Comparison of ENCODE assay signal across 11 cellular contexts in the genomic region with DNA sequence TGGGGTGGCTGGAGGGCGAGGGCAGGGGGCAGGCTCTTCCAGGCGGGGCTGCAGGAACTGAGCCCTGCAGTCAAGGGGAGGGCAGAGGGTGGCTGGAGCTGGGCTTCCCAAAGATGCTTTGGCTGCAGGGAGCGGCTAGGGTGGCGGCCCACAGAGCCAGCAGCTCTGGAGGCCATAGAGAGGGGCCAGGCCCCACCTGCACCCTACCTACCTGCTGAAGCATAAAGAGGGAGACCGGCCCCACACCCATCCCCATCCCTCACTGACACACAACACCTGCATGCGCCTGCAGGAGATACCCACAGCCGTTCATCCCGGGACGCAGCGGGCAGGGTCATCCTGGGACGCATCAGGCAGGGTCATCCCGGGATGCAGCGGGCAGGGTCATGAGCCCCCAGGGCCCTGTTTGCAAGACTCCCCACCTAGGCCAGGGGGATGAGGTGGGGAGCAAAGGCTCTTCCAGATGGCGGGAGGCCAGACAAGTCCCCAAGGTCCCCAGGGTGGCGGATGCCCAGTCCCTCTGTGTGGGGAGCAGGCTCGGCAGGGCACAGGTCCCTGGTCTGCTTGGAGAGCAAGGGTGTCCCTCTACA. TPM values are rescaled to one million over a fixed set of nuclear protein-coding genes. Genes with fewer than 3 reads are reported as not detected.
DNase-seq lines count a peak whose midpoint lies in the region; ATAC-seq and TF ChIP-seq lines count a peak whose summit lies in the region.
"Had no signal": no experiment of that assay in that cellular context is flagged by ENCODE, and none has a peak within 500 bp of the region (broad histone marks: within the 10 kb centered on the region; RNA-seq: fewer than 3 reads in every experiment).

No MANE protein-coding gene starts in this region.

- no peak for TF ChIP-seq POLR2A in transverse colon (IDR thresholded peaks at IDR 0.05)

- no peak overlapping the region for H2BK120ac ChIP-seq in mesendoderm (ENCODE audit: low read depth, low read length)

- no peak for TF ChIP-seq EP300 in transverse colon (IDR thresholded peaks at IDR 0.05; ENCODE audit: low read depth)

- H3K4me1 ChIP-seq in right cardiac atrium (ENCODE audit: control insufficient read depth, insufficient read depth, low read length), result peaks cover 3% of the 10 kb centered on the region
- peaks cover 32% of the 10 kb centered on the region for H3K4me1 ChIP-seq in NT2/D1 (ENCODE audit: insufficient read depth, insufficient read length)
- H3K4me1 ChIP-seq in mesendoderm (ENCODE audit: control insufficient read depth, low read depth, low read length), result peaks cover 14% of the 10 kb centered on the region
- H3K4me1 ChIP-seq in transverse colon, result peaks cover 16 to 32% (median 21%) of the 10 kb centered on the region in 4 donors

- H4K5ac ChIP-seq in mesendoderm (ENCODE audit: low read length), result no peak overlapping the region

- intact Hi-C loops in right cardiac atrium (cut with DNase I), result no loop called here
- intact Hi-C loops in left cardiac atrium (cut with DNase I), result no loop called here
- intact Hi-C loops in transverse colon (cut with DNase I; ENCODE audit: low total_unique reads), result no loop called here

- no peaks in the 10 kb centered on the region for H3K79me2 ChIP-seq in mesendoderm (ENCODE audit: control insufficient read depth, insufficient read depth, low read length)

- H3K4ac ChIP-seq in mesendoderm (ENCODE audit: low read depth, low read length), result no peak overlapping the region

- no peak overlapping the region for H3K4me2 ChIP-seq in mesendoderm (ENCODE audit: low read length)

- H3K23ac ChIP-seq in mesendoderm (ENCODE audit: low read length), result no peak overlapping the region

- in situ Hi-C loops in transverse colon (cut with MboI; ENCODE audit: low pct_ligation_motif_present in 1 of 4, low pct_unique_long_range_greater_than_20kb in 1 of 4, low sequenced_read_pairs in 3 of 4), result no loop called here

- H3K27ac ChIP-seq in right cardiac atrium (ENCODE audit: low read length) (no peak overlapping the region), mesendoderm (ENCODE audit: low read depth, low read length) (no peak overlapping the region), transverse colon (no peak overlapping the region)

- H2BK15ac ChIP-seq in mesendoderm (replicated peaks; ENCODE audit: low read depth), result no peak overlapping the region

- 92% methylated on average over 16 of the region's 16 CpGs for WGBS in right cardiac atrium
- no CpG with 5 or more reads among the region's 16 CpGs for WGBS in mesendoderm (ENCODE audit: extremely low coverage, insufficient coverage, low lambda C conversion rate)
- WGBS in transverse colon (ENCODE audit: low coverage in 1 of 2), 2 donors, result 89% methylated on average over 10 of the region's 16 CpGs; no CpG with 5 or more reads in 1 of the 2 donors

- H3K4me3 ChIP-seq in right cardiac atrium (ENCODE audit: low read length) (no peak overlapping the region), NT2/D1 (ENCODE audit: insufficient read length, low read depth) (no peak overlapping the region), mesendoderm (ENCODE audit: low read length) (no peak overlapping the region), transverse colon (no peak overlapping the region)

- ATAC-seq in right cardiac atrium, result no peak
- no peak for ATAC-seq in left cardiac atrium
- ATAC-seq in HG03039 (IDR thresholded peaks at IDR 0.05; ENCODE audit: unreplicated experiment), result no peak

- H3K18ac ChIP-seq in mesendoderm (ENCODE audit: low read length), result no peak overlapping the region

- H2AK5ac ChIP-seq in mesendoderm (ENCODE audit: low read length), result no peak overlapping the region

- H3K27me3 ChIP-seq in right cardiac atrium (ENCODE audit: control insufficient read depth, insufficient read depth) (no peaks in the 10 kb centered on the region), NT2/D1 (ENCODE audit: insufficient read depth, insufficient read length) (peaks cover 6% of the 10 kb centered on the region), mesendoderm (ENCODE audit: insufficient read depth, low read length, poor library complexity) (no peaks in the 10 kb centered on the region), transverse colon (no peaks in the 10 kb centered on the region)
- H3K27me3 ChIP-seq: BE2C had no signal

- H3K36me3 ChIP-seq in NT2/D1 (ENCODE audit: insufficient read depth, insufficient read length, low read length) (no peaks in the 10 kb centered on the region), mesendoderm (ENCODE audit: control insufficient read depth, insufficient read depth, low read length) (no peaks in the 10 kb centered on the region), transverse colon (no peaks in the 10 kb centered on the region)
- H3K36me3 ChIP-seq: BE2C had no signal

- H2BK5ac ChIP-seq in mesendoderm (ENCODE audit: low read length), result no peak overlapping the region

- peak in 2 of 3 donors; percentile 46 to 61 for DNase-seq in right cardiac atrium
- DNase-seq in left cardiac atrium, result no peak
- DNase-seq in NT2/D1 (ENCODE audit: low read depth, low spot score), result no peak
- no peak for DNase-seq in mesendoderm
- DNase-seq in CD1c-positive myeloid dendritic cell (ENCODE audit: extremely low spot score), result no peak
- DNase-seq in transverse colon, result no peak
- DNase-seq: BE2C; CD4-positive, CD25-positive, alpha-beta regulatory T cell; DMS53; IMR-90 had no signal

- H3K9ac ChIP-seq in NT2/D1 (ENCODE audit: insufficient read length, low read depth), result peak overlapping the region; percentile 18
- H3K9ac ChIP-seq in mesendoderm (ENCODE audit: low read length), result no peak overlapping the region

- no peak overlapping the region for H4K8ac ChIP-seq in mesendoderm (ENCODE audit: low read depth, low read length)

- H3K9me3 ChIP-seq in right cardiac atrium (ENCODE audit: control insufficient read depth, low read length), result no peaks in the 10 kb centered on the region
- H3K9me3 ChIP-seq in NT2/D1 (ENCODE audit: insufficient read depth, low read length), result no peaks in the 10 kb centered on the region
- no peaks in the 10 kb centered on the region for H3K9me3 ChIP-seq in transverse colon
- H3K9me3 ChIP-seq: BE2C had no signal

- peaks cover 2% of the 10 kb centered on the region for H3K79me1 ChIP-seq in mesendoderm (ENCODE audit: low read length)

- H3K56ac ChIP-seq in mesendoderm (ENCODE audit: low read length), result peak overlapping the region; percentile 57

- no peak for TF ChIP-seq CTCF in transverse colon (IDR thresholded peaks at IDR 0.05)

RNA-seq across cellular contexts. Expression of gene NOTCH1, which starts 39.8 kb away (rescaled TPM):
- 10 to 100 TPM; 20.4 to 31.9 (median 29.4) TPM for total RNA-seq in right cardiac atrium
- 10.8 TPM for polyA plus RNA-seq in right cardiac atrium
- total RNA-seq in left cardiac atrium, result 10 to 100 TPM; 22.7 to 36.0 TPM
- polyA plus RNA-seq in mesendoderm (2013, experiment 1 of 2), result 14.3 TPM
- 14.2 TPM for polyA plus RNA-seq in mesendoderm (2013, experiment 2 of 2)
- total RNA-seq in transverse colon, result 100 to 1,000 TPM in 2 of 4 donors, 10 to 100 TPM in 2; 48.2 to 154 (median 98.2) TPM

Comparison
In these comparisons a context has a peak if more than half of its experiments do, and no peak if none do; other contexts are left out.
1. DNase-seq: peak in right cardiac atrium (2 of 3); none in left cardiac atrium (single experiment), NT2/D1 (single experiment), mesendoderm (single experiment), CD1c-positive myeloid dendritic cell (single experiment) and transverse colon (single experiment).